Comparison of ENCODE assay signal across 22 cellular contexts in genomic region chr9:95097279-95097678, GRCh38.
DNase-seq lines count a peak whose midpoint lies in the region; ATAC-seq and TF ChIP-seq lines count a peak whose summit lies in the region.
"Had no signal": no experiment of that assay in that cellular context is flagged by ENCODE, and none has a peak within 500 bp of the region (broad histone marks: within the 10 kb centered on the region; RNA-seq: fewer than 3 reads in every experiment).

No MANE protein-coding gene starts in this region.

- peaks cover 11% of the 10 kb centered on the region for H3K36me3 Mint-ChIP-seq in chondrocyte (ENCODE audit: low read depth)
- H3K36me3 Mint-ChIP-seq in neural progenitor cell, result peaks cover 32% of the 10 kb centered on the region

- no peak overlapping the region for H3K4ac ChIP-seq in neuronal stem cell (ENCODE audit: low read length)

- H3K4me1 ChIP-seq in neuronal stem cell (ENCODE audit: control insufficient read depth in 2 of 2, insufficient read depth in 1 of 2, low read depth in 1 of 2, low read length in 2 of 2) (peaks cover 15 to 23% of the 10 kb centered on the region in 2 donors), gastrocnemius medialis (peaks cover 78 to 81% of the 10 kb centered on the region in 2 donors), neural progenitor cell (peaks cover 15% of the 10 kb centered on the region)

- peak overlapping the region; percentile 40 for H3K14ac ChIP-seq in neuronal stem cell (ENCODE audit: low read length)

- no peak overlapping the region for H3K18ac ChIP-seq in neuronal stem cell (ENCODE audit: low read length)

- H3F3A ChIP-seq in neural progenitor cell (ENCODE audit: low read depth), result peaks cover 12% of the 10 kb centered on the region

- H3K4me3 Mint-ChIP-seq in chondrocyte (ENCODE audit: unreplicated experiment), result no peak overlapping the region
- no peak overlapping the region for H3K4me3 Mint-ChIP-seq in neural progenitor cell
- H3K4me3 Mint-ChIP-seq: CD4-positive, alpha-beta T cell; H9; HFFc6 had no signal

- H3K36me3 ChIP-seq in neuronal stem cell (replicated peaks in 1 of 2; ENCODE audit: control insufficient read depth in 2 of 2, insufficient read depth in 2 of 2, low read length in 2 of 2) (peaks cover 5 to 47% of the 10 kb centered on the region in 2 donors), gastrocnemius medialis (no peaks in the 10 kb centered on the region), neural progenitor cell (no peaks in the 10 kb centered on the region)

- H2BK15ac ChIP-seq in neuronal stem cell (ENCODE audit: low read length), result no peak overlapping the region

- no peak overlapping the region for H2BK5ac ChIP-seq in neuronal stem cell (ENCODE audit: low read length)

- H3K9me3 ChIP-seq in neuronal stem cell (replicated peaks in 1 of 2; ENCODE audit: control insufficient read depth in 2 of 2, insufficient read depth in 1 of 2, low read depth in 1 of 2, low read length in 2 of 2), result no peaks in the 10 kb centered on the region
- H3K9me3 ChIP-seq in gastrocnemius medialis, result no peaks in the 10 kb centered on the region
- no peaks in the 10 kb centered on the region for H3K9me3 ChIP-seq in neural progenitor cell (ENCODE audit: low read depth)
- H3K9me3 ChIP-seq: BLaER1, SJCRH30 had no signal

- ATAC-seq in gastrocnemius medialis, result no peak
- ATAC-seq: Panc1 had no signal

- peaks cover 81% of the 10 kb centered on the region for H3K4me1 Mint-ChIP-seq in chondrocyte (ENCODE audit: low read depth)
- peaks cover 57% of the 10 kb centered on the region for H3K4me1 Mint-ChIP-seq in neural progenitor cell

- H3K23ac ChIP-seq in neuronal stem cell (ENCODE audit: low read depth, low read length, poor library complexity), result no peak overlapping the region

- no peak overlapping the region for H4K91ac ChIP-seq in neuronal stem cell (ENCODE audit: low read depth, low read length, poor library complexity)

- in situ Hi-C loops in gastrocnemius medialis (cut with MboI; ENCODE audit: low sequenced_read_pairs in 4 of 4), result no loop called here

- TF ChIP-seq CTCF in chondrocyte (IDR thresholded peaks at IDR 0.05) (no peak), gastrocnemius medialis (IDR thresholded peaks at IDR 0.05 in 4 of 5, conservative IDR thresholded peaks at IDR 0.05 in 1 of 5) (no peak), neural progenitor cell (IDR thresholded peaks at IDR 0.05) (no peak)

- no peak for TF ChIP-seq POLR2A in gastrocnemius medialis (IDR thresholded peaks at IDR 0.05)

- H3K27me3 Mint-ChIP-seq in chondrocyte (ENCODE audit: low read depth) (no peaks in the 10 kb centered on the region), neural progenitor cell (ENCODE audit: insufficient read depth, low read depth) (peaks cover 14% of the 10 kb centered on the region)
- H3K27me3 Mint-ChIP-seq: CD4-positive, alpha-beta T cell had no signal

- H2AFZ ChIP-seq in neuronal stem cell (ENCODE audit: low read length) (no peak overlapping the region), neural progenitor cell (replicated peaks) (no peak overlapping the region)

- H3K79me1 ChIP-seq in neuronal stem cell (ENCODE audit: low read depth, low read length), result no peaks in the 10 kb centered on the region

- H2AK5ac ChIP-seq in neuronal stem cell (ENCODE audit: low read depth, low read length), result no peak overlapping the region

- DNase-seq in chondrocyte (ENCODE audit: low spot score) (no peak), neuronal stem cell (ENCODE audit: low spot score) (no peak), gastrocnemius medialis (no peak), NCI-H1436 treated with DMSO at 0.1 percent for 48 hours (lab: John Stamatoyannopoulos, UW) (no peak), neural progenitor cell (ENCODE audit: low spot score) (no peak), NAMALWA (ENCODE audit: low spot score) (no peak), NCI-H2196 treated with DMSO at 0.1 percent for 48 hours (lab: John Stamatoyannopoulos, UW; ENCODE audit: unreplicated experiment) (no peak)
- DNase-seq: CD4-positive, alpha-beta T cell; COR-L47; DMS 273 treated with DMSO at 0.1 percent for 48 hours; DMS79 treated with DMSO at 0.1 percent for 48 hours; H9; HFFc6; Kasumi-1; NCI-H1417; NCI-H187 treated with DMSO at 0.1 percent for 48 hours; NCI-H2227 treated with DMSO at 0.1 percent for 48 hours; NCI-H510A treated with DMSO at 0.1 percent for 48 hours; NCI-H82; SJCRH30 had no signal

- H2BK12ac ChIP-seq in neuronal stem cell (ENCODE audit: low read length), result no peak overlapping the region

- H3K79me2 ChIP-seq in neural progenitor cell (ENCODE audit: low read depth), result no peaks in the 10 kb centered on the region

- H3K9me3 Mint-ChIP-seq in chondrocyte (ENCODE audit: low read depth) (no peaks in the 10 kb centered on the region), neural progenitor cell (no peaks in the 10 kb centered on the region)
- H3K9me3 Mint-ChIP-seq: CD4-positive, alpha-beta T cell; H9; HFFc6 had no signal

- peak overlapping the region; percentile 72 for H3K27ac Mint-ChIP-seq in chondrocyte (ENCODE audit: unreplicated experiment)
- no peak overlapping the region for H3K27ac Mint-ChIP-seq in neural progenitor cell
- H3K27ac Mint-ChIP-seq: CD4-positive, alpha-beta T cell; HFFc6 had no signal

- H3K27ac ChIP-seq in neuronal stem cell (replicated peaks; ENCODE audit: low read length), result no peak overlapping the region
- peak overlapping the region; percentile 87 to 96 (median 90) for H3K27ac ChIP-seq in gastrocnemius medialis
- no peak overlapping the region for H3K27ac ChIP-seq in neural progenitor cell
- H3K27ac ChIP-seq: BLaER1 had no signal

- no CpG with 5 or more reads among the region's 7 CpGs for WGBS in neuronal stem cell (ENCODE audit: extremely low coverage in 2 of 2, insufficient read length in 2 of 2, insufficient replicate concordance in 1 of 2), 2 donors

- H3K4me2 ChIP-seq in neuronal stem cell (ENCODE audit: insufficient read depth, low read length, poor library complexity, severe bottlenecking) (no peak overlapping the region), neural progenitor cell (no peak overlapping the region)

- intact Hi-C loops in gastrocnemius medialis (cut with DNase I; ENCODE audit: low total_unique reads), result loop anchor here (5.0 to 10.0 kb wide), 2 partner anchors 408 to 1880 kb away; no protein-coding TSS in a partner anchor

- no peak overlapping the region for H4K8ac ChIP-seq in neuronal stem cell (ENCODE audit: low read depth, low read length)

- H2BK120ac ChIP-seq in neuronal stem cell (ENCODE audit: low read depth, low read length), result no peak overlapping the region

- H3K9ac ChIP-seq in neuronal stem cell (ENCODE audit: low read depth, low read length, poor library complexity), result peak overlapping the region; percentile 5
- no peak overlapping the region for H3K9ac ChIP-seq in neural progenitor cell

- peaks cover 11% of the 10 kb centered on the region for H4K20me1 ChIP-seq in neural progenitor cell (ENCODE audit: low read depth)
- H4K20me1 ChIP-seq: BLaER1 had no signal

- H3K4me3 ChIP-seq in neuronal stem cell (ENCODE audit: low read length in 2 of 2) (no peak overlapping the region), gastrocnemius medialis (no peak overlapping the region), neural progenitor cell (no peak overlapping the region)
- H3K4me3 ChIP-seq: BLaER1, SJCRH30 had no signal

- no peaks in the 10 kb centered on the region for H3K27me3 ChIP-seq in neuronal stem cell (ENCODE audit: control insufficient read depth in 3 of 3, insufficient read depth in 3 of 3, low read depth in 1 of 3, low read length in 3 of 3)
- H3K27me3 ChIP-seq in gastrocnemius medialis, result no peaks in the 10 kb centered on the region
- H3K27me3 ChIP-seq in neural progenitor cell, result no peaks in the 10 kb centered on the region
- H3K27me3 ChIP-seq: BLaER1, SJCRH30 had no signal

Comparison
In these comparisons a context has a peak if more than half of its experiments do, and no peak if none do; other contexts are left out.
1. H3K27ac ChIP-seq: peak in gastrocnemius medialis (4 of 4); none in neuronal stem cell (single experiment) and neural progenitor cell (single experiment).